20 cellular contexts compared by ENCODE assay signal in genomic region chr22:37387793-37388192, GRCh38. TPM values are rescaled to one million over a fixed set of nuclear protein-coding genes. Genes with fewer than 3 reads are reported as not detected.
DNase-seq lines count a peak whose midpoint lies in the region; ATAC-seq and TF ChIP-seq lines count a peak whose summit lies in the region.
"Had no signal": no experiment of that assay in that cellular context is flagged by ENCODE, and none has a peak within 500 bp of the region (broad histone marks: within the 10 kb centered on the region; RNA-seq: fewer than 3 reads in every experiment).

No MANE protein-coding gene starts in this region.

- DNase-seq in NCI-H187 (lab: John Stamatoyannopoulos, UW) (peak; percentile 42 to 59), NCI-H187 treated with DMSO at 0.1 percent for 48 hours (lab: John Stamatoyannopoulos, UW) (no peak), renal cortical epithelial cell (ENCODE audit: low read depth) (peak; percentile 9), NCI-H2029 treated with DMSO at 0.1 percent for 48 hours (lab: John Stamatoyannopoulos, UW) (no peak), WERI-Rb-1 (no peak)
- DNase-seq in central memory CD8-positive, alpha-beta T cell (ENCODE audit: low spot score in 2 of 2), result no peak
- DNase-seq: GDM1, Karpas-422, NCI-H1092, NCI-H1436, NCI-H1930, NCI-H446 treated with DMSO at 0.1 percent for 48 hours, NCI-H69, Right ventricle myocardium superior, RPMI8226 had no signal

- H3K27ac Mint-ChIP-seq in central memory CD8-positive, alpha-beta T cell (ENCODE audit: low read depth), result peak overlapping the region; percentile 74
- H3K27ac Mint-ChIP-seq: B cell had no signal

- peaks cover 45% of the 10 kb centered on the region for H3K27me3 Mint-ChIP-seq in central memory CD8-positive, alpha-beta T cell

- no peaks in the 10 kb centered on the region for H3K9me3 ChIP-seq in WERI-Rb-1 (ENCODE audit: severe bottlenecking)

- TF ChIP-seq CTCF in WERI-Rb-1 (IDR thresholded peaks at IDR 0.05; ENCODE audit: low read depth, low read length), result no peak

- H3K4me3 ChIP-seq in WERI-Rb-1 (ENCODE audit: low read depth, low read length), result no peak overlapping the region

- no peaks in the 10 kb centered on the region for H3K4me1 Mint-ChIP-seq in central memory CD8-positive, alpha-beta T cell

- no peak for ATAC-seq in central memory CD8-positive, alpha-beta T cell (replicated peaks; ENCODE audit: extremely low read depth, poor library complexity, severe bottlenecking)
- ATAC-seq in HG03025 (IDR thresholded peaks at IDR 0.05; ENCODE audit: low FRiP score, unreplicated experiment), result no peak
- ATAC-seq: HCT116 had no signal

- no peaks in the 10 kb centered on the region for H3K9me3 Mint-ChIP-seq in central memory CD8-positive, alpha-beta T cell

- no peaks in the 10 kb centered on the region for H3K36me3 ChIP-seq in WERI-Rb-1

- no peaks in the 10 kb centered on the region for H3K36me3 Mint-ChIP-seq in central memory CD8-positive, alpha-beta T cell (ENCODE audit: insufficient read depth)

- H3K27me3 ChIP-seq in WERI-Rb-1 (ENCODE audit: insufficient read depth, low read depth, severe bottlenecking), result no peaks in the 10 kb centered on the region

- no peak overlapping the region for H3K27ac ChIP-seq in WERI-Rb-1
- H3K27ac ChIP-seq: 22Rv1 had no signal

- H3K4me3 Mint-ChIP-seq in central memory CD8-positive, alpha-beta T cell, result no peak overlapping the region
- H3K4me3 Mint-ChIP-seq: B cell had no signal

RNA-seq across cellular contexts. Expression of gene ELFN2, which starts 39.5 kb away (rescaled TPM):
- 6.3 and 18.8 TPM in 2 replicates for total RNA-seq in renal cortical epithelial cell
- total RNA-seq: HT-29 had no signal

Comparison
In these comparisons a context has a peak if more than half of its experiments do, and no peak if none do; other contexts are left out.
1. DNase-seq: peak in NCI-H187 (2 of 2) and renal cortical epithelial cell (single experiment); none in NCI-H187 treated with DMSO at 0.1 percent for 48 hours (single experiment), central memory CD8-positive, alpha-beta T cell (0 of 2), NCI-H2029 treated with DMSO at 0.1 percent for 48 hours (single experiment) and WERI-Rb-1 (single experiment).